Comparison of ENCODE assay signal across 27 cellular contexts in the genomic region with DNA sequence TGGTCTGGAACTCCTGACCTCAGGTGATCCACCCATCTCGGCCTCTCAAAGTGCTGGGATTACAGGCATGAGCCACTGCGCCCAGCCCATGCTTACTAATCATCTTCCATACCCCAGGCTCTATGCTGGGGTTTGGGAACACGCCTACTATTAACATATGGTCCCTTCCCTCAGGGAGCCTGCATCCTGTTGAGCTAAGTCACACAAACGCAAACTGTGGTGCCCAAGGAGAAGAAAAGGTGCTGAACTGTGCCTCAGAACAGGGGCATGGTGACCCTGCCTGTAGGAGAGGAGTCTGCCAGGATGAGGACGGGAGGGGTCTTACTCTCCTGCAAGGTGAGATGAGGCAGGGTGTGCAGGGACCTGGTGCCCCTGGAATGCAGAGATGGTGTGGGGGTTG. TPM values are rescaled to one million over a fixed set of nuclear protein-coding genes. Genes with fewer than 3 reads are reported as not detected.
A peak's percentile ranks its signal among the peaks of the same experiment; 100 is the strongest.
DNase-seq lines count a peak whose midpoint lies in the region; ATAC-seq, FAIRE-seq and TF ChIP-seq lines count a peak whose summit lies in the region.
"Had no signal": no experiment of that assay in that cellular context is flagged by ENCODE, and none has a peak within 500 bp of the region (broad histone marks: within the 10 kb centered on the region; RNA-seq: fewer than 3 reads in every experiment).

No MANE protein-coding gene starts in this region.

- ATAC-seq in HG03196 (IDR thresholded peaks at IDR 0.05; ENCODE audit: unreplicated experiment): no peak
- ATAC-seq: activated naive CD8-positive, alpha-beta T cell treated with anti-CD3 and anti-CD28 coated beads, Interleukin-2, amount 50 U/mL, for 24 hours; gastrocnemius medialis; SK-N-SH treated with all-trans-retinoic acid at 6 μM for 48 hours had no signal

- peaks cover 29% of the 10 kb centered on the region for H3K36me3 ChIP-seq in WERI-Rb-1
- peaks cover 7% of the 10 kb centered on the region; the same call in 1 of the 2 replicates for H3K36me3 ChIP-seq in Karpas-422 (ENCODE audit: insufficient read depth, low read length)
- H3K36me3 ChIP-seq: prostate gland had no signal

- no peaks in the 10 kb centered on the region for H3K27me3 ChIP-seq in WERI-Rb-1 (ENCODE audit: insufficient read depth, low read depth, severe bottlenecking)
- H3K27me3 ChIP-seq in Karpas-422 (ENCODE audit: low read length): no peaks in the 10 kb centered on the region
- H3K27me3 ChIP-seq: BLaER1 treated with 17β-estradiol and CSF1 and Interleukin-3, amounts not matched to agents 10 nM and 100 nM; esophagus muscularis mucosa; gastrocnemius medialis had no signal

- H3K4me3 ChIP-seq in WERI-Rb-1 (ENCODE audit: low read depth, low read length): no peak overlapping the region
- H3K4me3 ChIP-seq in Karpas-422 (ENCODE audit: low read length): no peak overlapping the region
- H3K4me3 ChIP-seq: BLaER1 treated with 17β-estradiol and CSF1 and Interleukin-3, amounts not matched to agents 10 nM and 100 nM; esophagus muscularis mucosa; gastrocnemius medialis; prostate gland had no signal

- no peaks in the 10 kb centered on the region for H4K20me1 ChIP-seq in Karpas-422 (ENCODE audit: insufficient read depth, low read depth, low read length)

- H3K27ac ChIP-seq in WERI-Rb-1 (peak overlapping the region; percentile 26; the same call in 1 of the 2 replicates), Karpas-422 (ENCODE audit: low read length) (no peak overlapping the region)
- H3K27ac ChIP-seq: BLaER1 treated with 17β-estradiol and CSF1 and Interleukin-3, amounts not matched to agents 10 nM and 100 nM; esophagus muscularis mucosa; gastrocnemius medialis; prostate gland had no signal

- DNase-seq in DMS 273 (lab: John Stamatoyannopoulos, UW; ENCODE audit: unreplicated experiment) (peak; percentile 73), WERI-Rb-1 (no peak), iPS-NIHi11 (ENCODE audit: low spot score) (peak; percentile 2), HTR-8/SVneo (ENCODE audit: insufficient read length, low spot score) (no peak), Karpas-422 (no peak)
- DNase-seq: activated B cell treated with CpG ODN at 0.5 μM for 24 hours; activated CD4-positive, alpha-beta T cell treated with anti-CD3 and anti-CD28 coated beads, Interleukin-2, amount 50 U/mL, for 48 hours; activated gamma-delta T cell; activated naive CD8-positive, alpha-beta T cell treated with anti-CD3 and anti-CD28 coated beads, Interleukin-2, amount 50 U/mL, for 24 hours; Calu3; effector CD4-positive, alpha-beta T cell; EL; gastrocnemius medialis; hypothalamus; islet precursor cell; NCI-H1436; NCI-H526; RPMI8226; substantia nigra had no signal

- H2AFZ ChIP-seq in Karpas-422 (ENCODE audit: low read length): no peak overlapping the region

- H3K79me2 ChIP-seq in Karpas-422 (ENCODE audit: low read length): no peaks in the 10 kb centered on the region

- H3K4me1 ChIP-seq in Karpas-422 (ENCODE audit: low read length): peaks cover 6% of the 10 kb centered on the region

- TF ChIP-seq CTCF in WERI-Rb-1 (IDR thresholded peaks at IDR 0.05; ENCODE audit: low read depth, low read length): no peak

- H3K9me3 ChIP-seq in WERI-Rb-1 (ENCODE audit: severe bottlenecking) (no peaks in the 10 kb centered on the region), Karpas-422 (ENCODE audit: low read length) (no peaks in the 10 kb centered on the region)
- H3K9me3 ChIP-seq: BLaER1 treated with 17β-estradiol and CSF1 and Interleukin-3, amounts not matched to agents 10 nM and 100 nM; esophagus muscularis mucosa; gastrocnemius medialis; prostate gland had no signal

- H3K9ac ChIP-seq in Karpas-422 (ENCODE audit: low read length): no peak overlapping the region
- H3K9ac ChIP-seq: BLaER1 treated with 17β-estradiol and CSF1 and Interleukin-3, amounts not matched to agents 10 nM and 100 nM had no signal

- no peak overlapping the region for H3K4me2 ChIP-seq in Karpas-422 (ENCODE audit: low read depth, low read length, poor library complexity, severe bottlenecking)
- H3K4me2 ChIP-seq: BLaER1 treated with 17β-estradiol and CSF1 and Interleukin-3, amounts not matched to agents 10 nM and 100 nM had no signal

- H3K9me2 ChIP-seq in Karpas-422 (replicated peaks; ENCODE audit: insufficient read depth, low read length): no peaks in the 10 kb centered on the region

- no peak for FAIRE-seq in HTR-8/SVneo (lab: Jason Lieb, UNC)

RNA-seq across cellular contexts. Expression of gene MICOS13, which starts 5.6 kb away (rescaled TPM):
- 63.4 and 118 TPM in 2 replicates for total RNA-seq in Karpas-422 (2014; rRNA removed; shearing (Covaris generic); ENCODE audit: low replicate concordance)

RNA-seq across cellular contexts. Expression of gene HSD11B1L, which starts 6.1 kb away (rescaled TPM):
- total RNA-seq in Karpas-422 (2014; rRNA removed; shearing (Covaris generic); ENCODE audit: low replicate concordance): 6.9 and 9.0 TPM in 2 replicates

RNA-seq across cellular contexts. Expression of gene RPL36, which starts 15.4 kb away (rescaled TPM):
- total RNA-seq in Karpas-422 (2014; rRNA removed; shearing (Covaris generic); ENCODE audit: low replicate concordance): 3,189 and 3,229 TPM in 2 replicates

RNA-seq across cellular contexts. Expression of gene LONP1, which starts 45.2 kb away (rescaled TPM):
- total RNA-seq in Karpas-422 (2014; rRNA removed; shearing (Covaris generic); ENCODE audit: low replicate concordance): 65.7 and 165 TPM in 2 replicates

RNA-seq across cellular contexts. Expression of gene CATSPERD, which starts 45.7 kb away (rescaled TPM):
- total RNA-seq in Karpas-422 (2014; rRNA removed; shearing (Covaris generic); ENCODE audit: low replicate concordance): not detected in 2 replicates
- total RNA-seq: activated B cell treated with CpG ODN at 0.5 μM for 24 hours, Calu3, gastrocnemius medialis, lower leg skin, mucosa of gallbladder, ureter had no signal

Comparison
In these comparisons a context has a peak if more than half of its experiments do, and no peak if none do; other contexts are left out.
1. DNase-seq: peak in DMS 273 (single experiment) and iPS-NIHi11 (single experiment); none in WERI-Rb-1 (single experiment), HTR-8/SVneo (single experiment) and Karpas-422 (single experiment).